19 cellular contexts compared by ENCODE assay signal in the genomic region with DNA sequence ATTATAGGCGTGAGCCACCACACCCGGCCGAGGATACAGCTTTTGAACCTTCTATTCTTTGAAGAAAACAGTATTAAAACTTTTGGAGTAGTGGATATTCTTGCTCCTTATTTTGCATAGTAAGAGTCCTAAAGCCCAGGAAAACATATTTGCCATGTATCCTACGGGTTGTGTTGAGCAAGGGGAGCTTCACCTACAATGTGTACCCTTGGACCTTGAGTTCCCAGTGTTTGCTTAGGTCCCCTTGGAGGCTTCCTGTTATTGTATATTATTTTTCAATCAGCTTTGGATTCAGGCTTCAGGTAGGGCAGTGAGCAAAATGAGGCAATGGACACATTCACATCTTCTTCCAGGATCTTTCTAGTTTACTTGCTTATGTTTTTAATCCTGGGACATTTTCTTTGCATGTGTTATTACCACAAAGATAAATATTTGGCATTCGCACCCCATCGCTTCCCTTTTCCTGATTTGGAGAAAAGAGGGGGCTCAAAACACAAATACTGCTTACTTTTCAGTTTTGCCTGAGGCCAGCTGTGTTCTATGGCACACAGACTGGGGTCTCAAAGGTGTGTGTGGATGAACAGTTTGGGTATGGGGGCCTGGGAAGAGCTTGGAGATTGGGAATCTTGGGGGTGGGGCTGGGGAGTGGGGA.
DNase-seq lines count a peak whose midpoint lies in the region; ATAC-seq and TF ChIP-seq lines count a peak whose summit lies in the region.
"Had no signal": no experiment of that assay in that cellular context is flagged by ENCODE, and none has a peak within 500 bp of the region (broad histone marks: within the 10 kb centered on the region; RNA-seq: fewer than 3 reads in every experiment).

No MANE protein-coding gene starts in this region.

- H3K36me3 Mint-ChIP-seq in endothelial cell (ENCODE audit: low read depth, unreplicated experiment) (peaks cover 49% of the 10 kb centered on the region), neural progenitor cell (peaks cover 49% of the 10 kb centered on the region)
- H3K36me3 Mint-ChIP-seq in T-helper 2 cell treated with Interferon-gamma antibody and Interleukin-4, amounts not matched to agents 5 μg/mL and 100 μg/mL, for 36 hours (ENCODE audit: low read depth): peaks cover 17% of the 10 kb centered on the region

- H3K9ac ChIP-seq in neural progenitor cell: no peak overlapping the region
- H3K9ac ChIP-seq: BLaER1 had no signal

- ATAC-seq in upper lobe of right lung: no peak
- no peak for ATAC-seq in HG03039 (IDR thresholded peaks at IDR 0.05; ENCODE audit: unreplicated experiment)
- ATAC-seq: activated naive CD8-positive, alpha-beta T cell treated with anti-CD3 and anti-CD28 coated beads, Interleukin-2, amount 50 U/mL, for 24 hours; activated T-cell treated with anti-CD3 and anti-CD28 coated beads, Interleukin-2, amount 50 U/mL, for 72 hours; pancreas had no signal

- peak overlapping the region; percentile 78 for H3K27ac ChIP-seq in PC-9
- H3K27ac ChIP-seq in neural progenitor cell: no peak overlapping the region
- peak overlapping the region; percentile 56 for H3K27ac ChIP-seq in upper lobe of right lung
- H3K27ac ChIP-seq: BLaER1 had no signal

- peaks cover 68% of the 10 kb centered on the region for H3K36me3 ChIP-seq in PC-9 (ENCODE audit: low read depth)
- H3K36me3 ChIP-seq in neural progenitor cell: no peaks in the 10 kb centered on the region
- peaks cover 2% of the 10 kb centered on the region for H3K36me3 ChIP-seq in upper lobe of right lung
- H3K36me3 ChIP-seq: pancreas had no signal

- H3K9me3 ChIP-seq in PC-9 (ENCODE audit: insufficient read depth, low read depth) (peaks cover 4% of the 10 kb centered on the region; the same call in 1 of the 2 replicates), neural progenitor cell (ENCODE audit: low read depth) (no peaks in the 10 kb centered on the region), upper lobe of right lung (no peaks in the 10 kb centered on the region)
- H3K9me3 ChIP-seq: BLaER1, pancreas had no signal

- CTCF ChIA-PET in PC-9 (lab: Charles Lee): no interaction called here

- no peaks in the 10 kb centered on the region for H3K27me3 ChIP-seq in PC-9 (ENCODE audit: insufficient read depth, low read depth)
- no peaks in the 10 kb centered on the region for H3K27me3 ChIP-seq in neural progenitor cell
- no peaks in the 10 kb centered on the region for H3K27me3 ChIP-seq in upper lobe of right lung
- H3K27me3 ChIP-seq: BLaER1, pancreas had no signal

- H3K79me2 ChIP-seq in PC-9 (ENCODE audit: low read depth) (peaks cover 93% of the 10 kb centered on the region), neural progenitor cell (ENCODE audit: low read depth) (peaks cover 62% of the 10 kb centered on the region)

- DNase-seq in PC-9 (no peak), endothelial cell (ENCODE audit: low spot score) (no peak), neural progenitor cell (ENCODE audit: low spot score) (no peak), upper lobe of right lung (no peak), NCI-H345 treated with DMSO at 0.1 percent for 48 hours (lab: John Stamatoyannopoulos, UW; ENCODE audit: unreplicated experiment) (no peak)
- DNase-seq in T-helper 2 cell treated with Interferon-gamma antibody and Interleukin-4, amounts not matched to agents 5 μg/mL and 100 μg/mL, for 36 hours (ENCODE audit: low spot score): no peak
- DNase-seq: activated CD4-positive, alpha-beta T cell treated with anti-CD3 and anti-CD28 coated beads, Interleukin-2, amount 50 U/mL, for 48 hours; activated naive CD8-positive, alpha-beta T cell treated with anti-CD3 and anti-CD28 coated beads, Interleukin-2, amount 50 U/mL, for 24 hours; activated T-cell treated with anti-CD3 and anti-CD28 coated beads, Interleukin-2, amount 50 U/mL, for 72 hours; cerebellar nuclear complex; DMS79 treated with DMSO at 0.1 percent for 48 hours; glutamatergic neuron; NCI-H187; NCI-H524; pancreas; stimulated activated CD4-positive, alpha-beta T cell treated with anti-CD3 and anti-CD28 coated beads, Interleukin-12 subunit alpha, Interleukin-12 subunit beta, amount 100 ng/mL, for 4 hours; stimulated activated naive CD4-positive, alpha-beta T cell treated with Interleukin-2 at 50 U/mL for 16 hours had no signal

- no TSS peak for BruUV-seq in PC-9 (replicated peaks; lab: Mats Ljungman, UMichigan)

- H3K4me3 Mint-ChIP-seq in endothelial cell (ENCODE audit: unreplicated experiment): peak overlapping the region; percentile 44
- no peak overlapping the region for H3K4me3 Mint-ChIP-seq in neural progenitor cell
- no peak overlapping the region for H3K4me3 Mint-ChIP-seq in T-helper 2 cell treated with Interferon-gamma antibody and Interleukin-4, amounts not matched to agents 5 μg/mL and 100 μg/mL, for 36 hours
- H3K4me3 Mint-ChIP-seq: activated naive CD8-positive, alpha-beta T cell treated with anti-CD3 and anti-CD28 coated beads, Interleukin-2, amount 50 U/mL, for 24 hours; activated T-cell treated with anti-CD3 and anti-CD28 coated beads, Interleukin-2, amount 50 U/mL, for 72 hours had no signal

- H3K4me1 Mint-ChIP-seq in endothelial cell (ENCODE audit: unreplicated experiment) (peaks cover 58% of the 10 kb centered on the region), neural progenitor cell (peaks cover 54% of the 10 kb centered on the region)
- peaks cover 26% of the 10 kb centered on the region for H3K4me1 Mint-ChIP-seq in T-helper 2 cell treated with Interferon-gamma antibody and Interleukin-4, amounts not matched to agents 5 μg/mL and 100 μg/mL, for 36 hours (ENCODE audit: low read depth)

- H2AFZ ChIP-seq in PC-9 (no peak overlapping the region), neural progenitor cell (replicated peaks) (no peak overlapping the region)

- H3K27me3 Mint-ChIP-seq in endothelial cell (ENCODE audit: unreplicated experiment) (peaks cover 2% of the 10 kb centered on the region), neural progenitor cell (ENCODE audit: insufficient read depth, low read depth) (peaks cover 5% of the 10 kb centered on the region)
- H3K27me3 Mint-ChIP-seq in T-helper 2 cell treated with Interferon-gamma antibody and Interleukin-4, amounts not matched to agents 5 μg/mL and 100 μg/mL, for 36 hours (ENCODE audit: low read depth): no peaks in the 10 kb centered on the region
- H3K27me3 Mint-ChIP-seq: activated naive CD8-positive, alpha-beta T cell treated with anti-CD3 and anti-CD28 coated beads, Interleukin-2, amount 50 U/mL, for 24 hours had no signal

- peaks cover 23% of the 10 kb centered on the region; the same call in 1 of the 2 replicates for H4K20me1 ChIP-seq in PC-9 (ENCODE audit: insufficient read depth)
- peaks cover 14% of the 10 kb centered on the region for H4K20me1 ChIP-seq in neural progenitor cell (ENCODE audit: low read depth)

- H3K9me3 Mint-ChIP-seq in endothelial cell (ENCODE audit: unreplicated experiment) (no peaks in the 10 kb centered on the region), neural progenitor cell (peaks cover 7% of the 10 kb centered on the region)
- peaks cover 5% of the 10 kb centered on the region for H3K9me3 Mint-ChIP-seq in T-helper 2 cell treated with Interferon-gamma antibody and Interleukin-4, amounts not matched to agents 5 μg/mL and 100 μg/mL, for 36 hours
- H3K9me3 Mint-ChIP-seq: activated naive CD8-positive, alpha-beta T cell treated with anti-CD3 and anti-CD28 coated beads, Interleukin-2, amount 50 U/mL, for 24 hours; activated T-cell treated with anti-CD3 and anti-CD28 coated beads, Interleukin-2, amount 50 U/mL, for 72 hours had no signal

- H3K4me2 ChIP-seq in PC-9: peak overlapping the region; percentile 45
- no peak overlapping the region for H3K4me2 ChIP-seq in neural progenitor cell
- H3K4me2 ChIP-seq: BLaER1 had no signal

- POLR2A ChIA-PET in PC-9 (lab: Charles Lee; ENCODE audit: unreplicated experiment): interaction anchor here (0.6 kb wide), 1 partner anchor 146 kb away, joined by 3 read pairs; no protein-coding TSS in a partner anchor

- TF ChIP-seq CTCF in PC-9 (conservative IDR thresholded peaks at IDR 0.05) (no peak), endothelial cell (IDR thresholded peaks at IDR 0.05; ENCODE audit: unreplicated experiment) (no peak), neural progenitor cell (IDR thresholded peaks at IDR 0.05) (no peak), upper lobe of right lung (IDR thresholded peaks at IDR 0.05) (no peak)

- intact Hi-C loops in PC-9 (cut with micrococcal nuclease; ENCODE audit: unreplicated experiment): loop anchor here (2.0 kb wide), 1 partner anchor 41 kb away; no protein-coding TSS in a partner anchor
- intact Hi-C loops in upper lobe of right lung (cut with DNase I): no loop called here

- no peak overlapping the region for H3K4me3 ChIP-seq in PC-9
- H3K4me3 ChIP-seq in neural progenitor cell: no peak overlapping the region
- no peak overlapping the region for H3K4me3 ChIP-seq in upper lobe of right lung
- H3K4me3 ChIP-seq: BLaER1, pancreas had no signal

- H3K9me2 ChIP-seq in PC-9 (ENCODE audit: insufficient read depth): no peaks in the 10 kb centered on the region

- H3K4me1 ChIP-seq in PC-9 (replicated peaks; ENCODE audit: insufficient read depth) (peaks cover 95% of the 10 kb centered on the region), neural progenitor cell (peaks cover 11% of the 10 kb centered on the region), upper lobe of right lung (peaks cover 56% of the 10 kb centered on the region)
- H3K4me1 ChIP-seq: BLaER1 had no signal

- H3K27ac Mint-ChIP-seq in endothelial cell (ENCODE audit: unreplicated experiment) (peak overlapping the region; percentile 30), neural progenitor cell (peak overlapping the region; percentile 74)
- no peak overlapping the region for H3K27ac Mint-ChIP-seq in T-helper 2 cell treated with Interferon-gamma antibody and Interleukin-4, amounts not matched to agents 5 μg/mL and 100 μg/mL, for 36 hours
- H3K27ac Mint-ChIP-seq: activated naive CD8-positive, alpha-beta T cell treated with anti-CD3 and anti-CD28 coated beads, Interleukin-2, amount 50 U/mL, for 24 hours; activated T-cell treated with anti-CD3 and anti-CD28 coated beads, Interleukin-2, amount 50 U/mL, for 72 hours had no signal

- H3F3A ChIP-seq in PC-9 (ENCODE audit: insufficient read depth, low read depth) (peaks cover 93% of the 10 kb centered on the region), neural progenitor cell (ENCODE audit: low read depth) (no peaks in the 10 kb centered on the region)
